Comparison of ENCODE assay signal across 8 cellular contexts in the genomic region with DNA sequence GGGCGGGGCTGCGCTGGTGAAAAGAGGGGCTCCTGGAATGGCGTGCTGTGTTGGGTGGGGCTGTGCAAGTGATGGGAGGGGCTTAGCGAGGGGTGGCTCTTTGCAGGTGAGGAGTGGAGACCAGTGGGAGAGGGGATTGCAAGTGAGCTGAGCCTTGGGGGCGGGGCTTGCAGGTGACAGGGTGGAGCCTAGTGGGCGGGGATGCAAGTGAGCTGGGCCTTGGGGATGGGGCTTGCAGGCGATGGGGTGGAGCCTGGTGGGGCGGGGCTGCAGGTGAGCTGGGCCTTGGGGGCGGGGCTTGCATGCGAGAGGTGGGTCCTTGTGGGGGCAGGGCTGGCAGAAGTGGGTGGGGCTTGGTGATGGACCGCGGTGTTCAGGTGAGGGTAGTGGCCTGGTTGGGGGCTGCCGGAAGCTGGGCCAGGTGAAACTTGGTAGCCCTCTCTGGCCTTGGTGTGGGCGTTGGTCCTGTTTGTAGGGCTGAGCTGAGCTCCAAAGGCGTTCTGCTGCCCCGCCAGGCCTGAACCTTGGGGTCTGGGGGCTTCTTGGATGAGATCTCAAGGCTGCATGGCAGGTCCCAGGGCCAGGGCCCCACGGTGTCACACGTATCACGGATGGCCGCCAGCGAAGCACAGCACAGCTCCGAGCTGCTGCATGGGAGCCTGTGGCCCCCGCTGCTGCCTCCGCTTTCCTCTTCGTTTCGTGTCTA. TPM values are rescaled to one million over a fixed set of nuclear protein-coding genes. Genes with fewer than 3 reads are reported as not detected.
A peak's percentile ranks its signal among the peaks of the same experiment; 100 is the strongest.
DNase-seq lines count a peak whose midpoint lies in the region; ATAC-seq lines count a peak whose summit lies in the region.

No MANE protein-coding gene starts in this region.

- H3K36me3 ChIP-seq in Karpas-422 (ENCODE audit: insufficient read depth, low read length) (no peaks in the 10 kb centered on the region; the same call in 1 of the 2 replicates), iPS-20b (ENCODE audit: insufficient read depth, low read depth, low read length) (peaks cover 14% of the 10 kb centered on the region)

- H3K4me2 ChIP-seq in Karpas-422 (ENCODE audit: low read depth, low read length, poor library complexity, severe bottlenecking), result peak overlapping the region; percentile 69

- H3K79me2 ChIP-seq in Karpas-422 (ENCODE audit: low read length), result peaks cover 18% of the 10 kb centered on the region

- no peaks in the 10 kb centered on the region for H3K9me2 ChIP-seq in Karpas-422 (replicated peaks; ENCODE audit: insufficient read depth, low read length)

- peak overlapping the region; percentile 98 for H2AFZ ChIP-seq in Karpas-422 (ENCODE audit: low read length)

- H4K20me1 ChIP-seq in Karpas-422 (ENCODE audit: insufficient read depth, low read depth, low read length), result no peaks in the 10 kb centered on the region

- H3K27ac ChIP-seq in Karpas-422 (ENCODE audit: low read length) (no peak overlapping the region), iPS-20b (ENCODE audit: low read length) (no peak overlapping the region)

- no peaks in the 10 kb centered on the region for H3K9me3 Mint-ChIP-seq in activated naive CD8-positive, alpha-beta T cell treated with anti-CD3 and anti-CD28 coated beads, Interleukin-2, amount 10 ng/mL, durations not matched to agents 7 days and 5 days
- H3K9me3 Mint-ChIP-seq in stimulated activated naive B cell treated with anti-CD40 and anti-IgM and Interleukin-4, amounts not matched to agents 10 μg/mL and 1 μg/mL and 100 μg/mL, for 72 hours, result peaks cover 4 to 5% of the 10 kb centered on the region in 2 donors

- H3K4me3 Mint-ChIP-seq in activated naive CD8-positive, alpha-beta T cell treated with anti-CD3 and anti-CD28 coated beads, Interleukin-2, amount 10 ng/mL, durations not matched to agents 7 days and 5 days, result peak overlapping the region; percentile 85
- H3K4me3 Mint-ChIP-seq in stimulated activated naive B cell treated with anti-CD40 and anti-IgM and Interleukin-4, amounts not matched to agents 10 μg/mL and 1 μg/mL and 100 μg/mL, for 72 hours, result peak overlapping the region; percentile 82 to 85

- POLR2A ChIA-PET in activated naive CD8-positive, alpha-beta T cell treated with anti-CD3 and anti-CD28 coated beads, Interleukin-2, amount 10 ng/mL, durations not matched to agents 7 days and 5 days (lab: Charles Lee), result interaction anchor here (0.6 to 2.1 kb wide), 6 partner anchors 10 to 612 kb away, joined by 3 to 9 read pairs (median 5); a partner anchor contains a TSS

- peaks cover 8% of the 10 kb centered on the region for H3K4me1 Mint-ChIP-seq in activated naive CD8-positive, alpha-beta T cell treated with anti-CD3 and anti-CD28 coated beads, Interleukin-2, amount 10 ng/mL, durations not matched to agents 7 days and 5 days
- H3K4me1 Mint-ChIP-seq in stimulated activated naive B cell treated with anti-CD40 and anti-IgM and Interleukin-4, amounts not matched to agents 10 μg/mL and 1 μg/mL and 100 μg/mL, for 72 hours, result peaks cover 16 to 40% of the 10 kb centered on the region in 2 donors

- H3K9me3 ChIP-seq in Karpas-422 (ENCODE audit: low read length), result no peaks in the 10 kb centered on the region
- H3K9me3 ChIP-seq in iPS-20b (ENCODE audit: insufficient read depth, low read depth, low read length), result no peaks in the 10 kb centered on the region

- H3K4me3 ChIP-seq in Karpas-422 (ENCODE audit: low read length) (peak overlapping the region; percentile 70; the same call in 1 of the 2 replicates), iPS-20b (ENCODE audit: low read length) (peak overlapping the region; percentile 45; the same call in 1 of the 2 replicates)

- H3K9ac ChIP-seq in Karpas-422 (ENCODE audit: low read length) (peak overlapping the region; percentile 55), iPS-20b (ENCODE audit: low read depth, low read length) (no peak overlapping the region)

- peak overlapping the region; percentile 86 for H3K27ac Mint-ChIP-seq in activated naive CD8-positive, alpha-beta T cell treated with anti-CD3 and anti-CD28 coated beads, Interleukin-2, amount 10 ng/mL, durations not matched to agents 7 days and 5 days
- peak overlapping the region; percentile 88 for H3K27ac Mint-ChIP-seq in stimulated activated naive B cell treated with anti-CD40 and anti-IgM and Interleukin-4, amounts not matched to agents 10 μg/mL and 1 μg/mL and 100 μg/mL, for 72 hours

- H3K27me3 ChIP-seq in Karpas-422 (ENCODE audit: low read length) (no peaks in the 10 kb centered on the region), iPS-20b (ENCODE audit: insufficient read depth, low read length) (no peaks in the 10 kb centered on the region; the same call in 1 of the 2 replicates)

- H3K4me1 ChIP-seq in Karpas-422 (ENCODE audit: low read length) (peaks cover 19% of the 10 kb centered on the region), iPS-20b (ENCODE audit: insufficient read depth, low read length) (no peaks in the 10 kb centered on the region)

- H3K27me3 Mint-ChIP-seq in activated naive CD8-positive, alpha-beta T cell treated with anti-CD3 and anti-CD28 coated beads, Interleukin-2, amount 10 ng/mL, durations not matched to agents 7 days and 5 days, result peaks cover 18% of the 10 kb centered on the region
- no peaks in the 10 kb centered on the region for H3K27me3 Mint-ChIP-seq in stimulated activated naive B cell treated with anti-CD40 and anti-IgM and Interleukin-4, amounts not matched to agents 10 μg/mL and 1 μg/mL and 100 μg/mL, for 72 hours

- H3K36me3 Mint-ChIP-seq in activated naive CD8-positive, alpha-beta T cell treated with anti-CD3 and anti-CD28 coated beads, Interleukin-2, amount 10 ng/mL, durations not matched to agents 7 days and 5 days, result peaks cover 8% of the 10 kb centered on the region
- H3K36me3 Mint-ChIP-seq in stimulated activated naive B cell treated with anti-CD40 and anti-IgM and Interleukin-4, amounts not matched to agents 10 μg/mL and 1 μg/mL and 100 μg/mL, for 72 hours, result peaks cover 11 to 14% of the 10 kb centered on the region in 2 donors

- ATAC-seq in GM21825 (IDR thresholded peaks at IDR 0.05; ENCODE audit: unreplicated experiment), result peak; percentile 30
- ATAC-seq in activated naive CD8-positive, alpha-beta T cell treated with anti-CD3 and anti-CD28 coated beads, Interleukin-2, amount 10 ng/mL, durations not matched to agents 7 days and 5 days (ENCODE audit: low read depth), result peak; percentile 34
- ATAC-seq in stimulated activated naive B cell treated with anti-CD40 and anti-IgM and Interleukin-4, amounts not matched to agents 10 μg/mL and 1 μg/mL and 100 μg/mL, for 72 hours (replicated peaks), result peak; percentile 50 to 55

- peak; percentile 33 for DNase-seq in NCI-H82 (lab: John Stamatoyannopoulos, UW)
- no peak for DNase-seq in NCI-H82 treated with DMSO at 0.1 percent for 48 hours (lab: John Stamatoyannopoulos, UW; ENCODE audit: unreplicated experiment)
- DNase-seq in Karpas-422, result no peak
- DNase-seq in activated naive CD8-positive, alpha-beta T cell treated with anti-CD3 and anti-CD28 coated beads, Interleukin-2, amount 10 ng/mL, durations not matched to agents 7 days and 5 days, result no peak
- DNase-seq in stimulated activated naive B cell treated with anti-CD40 and anti-IgM and Interleukin-4, amounts not matched to agents 10 μg/mL and 1 μg/mL and 100 μg/mL, for 72 hours, result no peak
- DNase-seq in NCI-H446 treated with DMSO at 0.1 percent for 48 hours (lab: John Stamatoyannopoulos, UW), result no peak

RNA-seq across cellular contexts. Expression of a gene that starts 0.7 kb away (rescaled TPM):
- total RNA-seq in Karpas-422 (2014; rRNA removed; shearing (Covaris generic); ENCODE audit: low replicate concordance), result 29.5 and 33.7 TPM in 2 replicates
- 10 to 100 TPM; 64.4 to 65.2 TPM for total RNA-seq in activated naive CD8-positive, alpha-beta T cell treated with anti-CD3 and anti-CD28 coated beads, Interleukin-2, amount 10 ng/mL, durations not matched to agents 7 days and 5 days
